In genomic region chr15:23303246-23303645, GRCh38 we compare ENCODE assay signal across 18 cellular contexts. TPM values are rescaled to one million over a fixed set of nuclear protein-coding genes. Genes with fewer than 3 reads are reported as not detected.
A peak's percentile ranks its signal among the peaks of the same experiment; 100 is the strongest.
DNase-seq lines count a peak whose midpoint lies in the region; ATAC-seq, FAIRE-seq and TF ChIP-seq lines count a peak whose summit lies in the region.
"Not testable (repeated sequence)": the region's sequence is repeated elsewhere in the genome, so short reads cannot be mapped to it uniquely, and the experiment has no call there.
"Had no signal": no experiment of that assay in that cellular context is flagged by ENCODE, and none has a peak within 500 bp of the region (broad histone marks: within the 10 kb centered on the region; RNA-seq: fewer than 3 reads in every experiment).

No MANE protein-coding gene starts in this region.

- not testable (repeated sequence) for H3K27ac ChIP-seq in SJSA1; HepG2 (ENCODE audit: extremely low read length, insufficient read depth, low read length)

- not testable (repeated sequence) for H3K9me3 ChIP-seq in SJSA1 (replicated peaks); HepG2 (ENCODE audit: low read length)

- H3K27ac Mint-ChIP-seq in stimulated activated naive CD8-positive, alpha-beta T cell treated with anti-CD3 and anti-CD28 coated beads, Interleukin-15, amount 100 ng/mL, for 72 hours, result not testable (repeated sequence)

- not testable (repeated sequence) for H3K36me3 ChIP-seq in SJSA1; HepG2 (replicated peaks in 1 of 2; ENCODE audit: control insufficient read depth in 1 of 2, insufficient read depth in 2 of 2, low read length in 2 of 2)

- not testable (repeated sequence) for BruUV-seq in HepG2 (replicated peaks; lab: Mats Ljungman, UMichigan)

- H3K4me2 ChIP-seq in HepG2 (ENCODE audit: low read depth, low read length), result not testable (repeated sequence)

- not testable (repeated sequence) for H3K4me1 ChIP-seq in SJSA1 (replicated peaks); HepG2 (ENCODE audit: insufficient read depth, low read length)

- CTCF ChIA-PET in AG04449 (lab: Yijun Ruan, JAX); HepG2 (lab: Yijun Ruan, JAX; ENCODE audit: low intra/inter-chr PET ratio, low total read pairs): not testable (repeated sequence)

- H4K20me1 ChIP-seq in HepG2 (ENCODE audit: insufficient read depth, low read length), result not testable (repeated sequence)

- TF ChIP-seq EP300 in HepG2 (IDR thresholded peaks at IDR 0.05; ENCODE audit: low read depth in 2 of 2, low read length in 2 of 2); HepG2 (CRISPR knock-in tag; IDR thresholded peaks at IDR 0.05; ENCODE audit: borderline replicate concordance): not testable (repeated sequence)

- not testable (repeated sequence) for H3K9ac ChIP-seq in HepG2 (ENCODE audit: insufficient read depth, low read depth, low read length)

- not testable (repeated sequence) for TF ChIP-seq POLR2A in HepG2 (IDR thresholded peaks at IDR 0.05; ENCODE audit: insufficient read depth in 1 of 2, low read depth in 2 of 2, low read length in 2 of 2)

- DNase-seq in AG04449 (ENCODE audit: low read depth, low spot score); SJSA1 (ENCODE audit: low read depth in 1 of 2, low spot score in 2 of 2); astrocyte of the spinal cord (ENCODE audit: low read depth, low spot score); epithelial cell of proximal tubule (ENCODE audit: low read depth); HepG2 (ENCODE audit: low spot score); stimulated activated naive CD8-positive, alpha-beta T cell treated with anti-CD3 and anti-CD28 coated beads, Interleukin-15, amount 100 ng/mL, for 72 hours: not testable (repeated sequence)

- H3K27me3 ChIP-seq in SJSA1 (replicated peaks); HepG2 (ENCODE audit: control insufficient read depth in 1 of 2, insufficient read depth in 2 of 2, low read length in 2 of 2): not testable (repeated sequence)

- FAIRE-seq in HepG2 (lab: Jason Lieb, UNC), result not testable (repeated sequence)

- H3K79me2 ChIP-seq in HepG2 (ENCODE audit: insufficient read depth, low read length), result not testable (repeated sequence)

- POLR2A ChIA-PET in AG04449 (lab: Yijun Ruan, JAX); HepG2 (lab: Yijun Ruan, JAX): not testable (repeated sequence)

- intact Hi-C loops in HepG2 (cut with micrococcal nuclease; ENCODE audit: unreplicated experiment), result not testable (repeated sequence)

- not testable (repeated sequence) for H3K9me3 Mint-ChIP-seq in stimulated activated naive CD8-positive, alpha-beta T cell treated with anti-CD3 and anti-CD28 coated beads, Interleukin-15, amount 100 ng/mL, for 72 hours

- H3K27me3 Mint-ChIP-seq in stimulated activated naive CD8-positive, alpha-beta T cell treated with anti-CD3 and anti-CD28 coated beads, Interleukin-15, amount 100 ng/mL, for 72 hours, result not testable (repeated sequence)

- TF ChIP-seq CTCF in AG04449 (IDR thresholded peaks at IDR 0.05; ENCODE audit: insufficient read depth, low read length, missing control alignments); astrocyte of the spinal cord (IDR thresholded peaks at IDR 0.05; ENCODE audit: low read depth, low read length); epithelial cell of proximal tubule (conservative IDR thresholded peaks at IDR 0.05; ENCODE audit: low read depth, low read length); HepG2 (CRISPR knock-in tag; IDR thresholded peaks at IDR 0.05): not testable (repeated sequence)

- H3K4me3 Mint-ChIP-seq in stimulated activated naive CD8-positive, alpha-beta T cell treated with anti-CD3 and anti-CD28 coated beads, Interleukin-15, amount 100 ng/mL, for 72 hours, result not testable (repeated sequence)

- ATAC-seq in GM19452 (IDR thresholded peaks at IDR 0.05; ENCODE audit: unreplicated experiment) (peak; percentile 63), HG03135 (IDR thresholded peaks at IDR 0.05; ENCODE audit: unreplicated experiment) (peak; percentile 90), HepG2 (peak; percentile 59)
- ATAC-seq in stimulated activated naive CD8-positive, alpha-beta T cell treated with anti-CD3 and anti-CD28 coated beads, Interleukin-15, amount 100 ng/mL, for 72 hours, result peak; percentile 60

- no CpG with 5 or more reads among the region's 33 CpGs for WGBS in HepG2 (ENCODE audit: low lambda C conversion rate)

- H3K4me1 Mint-ChIP-seq in stimulated activated naive CD8-positive, alpha-beta T cell treated with anti-CD3 and anti-CD28 coated beads, Interleukin-15, amount 100 ng/mL, for 72 hours, result peaks cover 38% of the 10 kb centered on the region

- TF ChIP-seq RAD21 in HepG2 (CRISPR knock-in tag; IDR thresholded peaks at IDR 0.05), result not testable (repeated sequence)

- H3K4me3 ChIP-seq in AG04449 (ENCODE audit: low read depth, low read length), result peak overlapping the region; percentile 42
- peak overlapping the region; percentile 40 for H3K4me3 ChIP-seq in SJSA1
- H3K4me3 ChIP-seq in astrocyte of the spinal cord (ENCODE audit: low read depth, low read length), result peak overlapping the region; percentile 23
- peak overlapping the region; percentile 34 for H3K4me3 ChIP-seq in epithelial cell of proximal tubule (ENCODE audit: low read depth, low read length)
- not testable (repeated sequence) for H3K4me3 ChIP-seq in HepG2 (replicated peaks in 1 of 3; ENCODE audit: insufficient read depth in 1 of 3, low read depth in 2 of 3, low read length in 3 of 3)

- in situ Hi-C loops in astrocyte of the spinal cord (cut with HindIII; ENCODE audit: low sequenced_read_pairs); HepG2 (cut with HindIII; ENCODE audit: extremely low pct_ligation_motif_present, low pct_unique_long_range_greater_than_20kb): not testable (repeated sequence)

- H2AFZ ChIP-seq in HepG2 (ENCODE audit: low read length), result not testable (repeated sequence)

RNA-seq across cellular contexts. Expression of gene GOLGA6L26, which starts 30.8 kb away (rescaled TPM):
- not detected in 2 replicates for total RNA-seq in SJSA1 (2014; rRNA removed; shearing (Covaris generic))
- total RNA-seq in epithelial cell of proximal tubule (not detected in 2 replicates), HepG2 (2016; rRNA removed; fragmentation: Illumina TruSeq; extraction: Trizol) (not detected in 2 replicates)
- total RNA-seq in HepG2 (2016; cell fraction: cytosol; rRNA removed; fragmentation: Illumina TruSeq; extraction: Trizol; ENCODE audit: low read depth), result not detected in 2 replicates
- total RNA-seq in HepG2 (2016; cell fraction: insoluble cytoplasmic fraction; rRNA removed; fragmentation: Illumina TruSeq; extraction: Trizol), result not detected in 2 replicates
- total RNA-seq in HepG2 (2016; cell fraction: membrane; rRNA removed; fragmentation: Illumina TruSeq; extraction: Trizol), result not detected in 2 replicates
- not detected in 2 replicates for total RNA-seq in HepG2 (2016; cell fraction: nucleus; rRNA removed; fragmentation: Illumina TruSeq; extraction: Trizol)
- polyA plus RNA-seq in HepG2 (2011; rRNA removed), result not detected in 2 replicates
- not detected in 2 replicates for polyA plus RNA-seq in HepG2 (2011; cell fraction: cytosol; rRNA removed)
- not detected in 2 replicates for polyA plus RNA-seq in HepG2 (2011; cell fraction: nucleus; rRNA removed)
- polyA plus RNA-seq in HepG2 (2012), result not detected in 2 replicates
- polyA plus RNA-seq in HepG2 (2016; cell fraction: cytosol; fragmentation: Illumina TruSeq; extraction: Trizol; ENCODE audit: low read depth), result not detected in 2 replicates
- not detected in 2 replicates for polyA plus RNA-seq in HepG2 (2016; cell fraction: insoluble cytoplasmic fraction; fragmentation: Illumina TruSeq; extraction: Trizol; ENCODE audit: low read depth)
- not detected in 2 replicates for polyA plus RNA-seq in HepG2 (2016; cell fraction: membrane; fragmentation: Illumina TruSeq; extraction: Trizol; ENCODE audit: low read depth)
- polyA plus RNA-seq in HepG2 (2016; cell fraction: nucleus; fragmentation: Illumina TruSeq; extraction: Trizol; ENCODE audit: insufficient read depth, low read depth), result not detected in 2 replicates
- not detected in 2 replicates for polyA minus RNA-seq in HepG2 (2011; rRNA and poly(A)+ RNA removed; ENCODE audit: low replicate concordance)
- not detected in 2 replicates for polyA minus RNA-seq in HepG2 (2011; cell fraction: cytosol; rRNA and poly(A)+ RNA removed)
- polyA minus RNA-seq in HepG2 (2011; cell fraction: nucleus; rRNA and poly(A)+ RNA removed), result not detected in 2 replicates
- total RNA-seq: activated CD4-positive, alpha-beta memory T cell treated with anti-CD3 and anti-CD28 coated beads for 36 hours; adrenal gland; cardiac muscle cell; dermis blood vessel endothelial cell; gastrocnemius medialis; lung; myocyte; pulmonary artery endothelial cell had no signal
- polyA plus RNA-seq: adrenal gland, cardiac muscle cell, CD14-positive monocyte, lung, small intestine had no signal

RNA-seq across cellular contexts. Expression of gene GOLGA8S, which starts 51.3 kb away (rescaled TPM):
- total RNA-seq in SJSA1 (2014; rRNA removed; shearing (Covaris generic)), result 0.05 TPM in 1 of 2 replicates, not detected in the other
- total RNA-seq in epithelial cell of proximal tubule, result not detected in 2 replicates
- 0.02 TPM in 1 of 2 replicates, not detected in the other for total RNA-seq in HepG2 (2016; rRNA removed; fragmentation: Illumina TruSeq; extraction: Trizol)
- total RNA-seq in HepG2 (2016; cell fraction: cytosol; rRNA removed; fragmentation: Illumina TruSeq; extraction: Trizol; ENCODE audit: low read depth), result not detected in 2 replicates
- total RNA-seq in HepG2 (2016; cell fraction: insoluble cytoplasmic fraction; rRNA removed; fragmentation: Illumina TruSeq; extraction: Trizol), result 0.02 TPM in 1 of 2 replicates, not detected in the other
- not detected in 2 replicates for total RNA-seq in HepG2 (2016; cell fraction: membrane; rRNA removed; fragmentation: Illumina TruSeq; extraction: Trizol)
- total RNA-seq in HepG2 (2016; cell fraction: nucleus; rRNA removed; fragmentation: Illumina TruSeq; extraction: Trizol), result not detected in 2 replicates
- polyA plus RNA-seq in HepG2 (2011; rRNA removed), result 0.03 and 0.04 TPM in 2 replicates
- polyA plus RNA-seq in HepG2 (2011; cell fraction: cytosol; rRNA removed), result 0.01 TPM in 2 replicates
- polyA plus RNA-seq in HepG2 (2011; cell fraction: nucleus; rRNA removed), result 0.16 and 0.33 TPM in 2 replicates
- polyA plus RNA-seq in HepG2 (2012), result 0.04 TPM in 1 of 2 replicates, not detected in the other
- polyA plus RNA-seq in HepG2 (2016; cell fraction: cytosol; fragmentation: Illumina TruSeq; extraction: Trizol; ENCODE audit: low read depth), result not detected in 2 replicates
- polyA plus RNA-seq in HepG2 (2016; cell fraction: insoluble cytoplasmic fraction; fragmentation: Illumina TruSeq; extraction: Trizol; ENCODE audit: low read depth), result not detected in 2 replicates
- polyA plus RNA-seq in HepG2 (2016; cell fraction: membrane; fragmentation: Illumina TruSeq; extraction: Trizol; ENCODE audit: low read depth), result not detected in 2 replicates
- polyA plus RNA-seq in HepG2 (2016; cell fraction: nucleus; fragmentation: Illumina TruSeq; extraction: Trizol; ENCODE audit: insufficient read depth, low read depth), result not detected in 2 replicates
- not detected in 2 replicates for polyA minus RNA-seq in HepG2 (2011; rRNA and poly(A)+ RNA removed; ENCODE audit: low replicate concordance)
- not detected in 2 replicates for polyA minus RNA-seq in HepG2 (2011; cell fraction: cytosol; rRNA and poly(A)+ RNA removed)
- polyA minus RNA-seq in HepG2 (2011; cell fraction: nucleus; rRNA and poly(A)+ RNA removed), result 0.13 TPM in 1 of 2 replicates, not detected in the other
- total RNA-seq: cardiac muscle cell, dermis blood vessel endothelial cell, myocyte had no signal
- polyA plus RNA-seq: cardiac muscle cell, CD14-positive monocyte had no signal
